ENCODE assay signal across 8 cellular contexts in the genomic region with DNA sequence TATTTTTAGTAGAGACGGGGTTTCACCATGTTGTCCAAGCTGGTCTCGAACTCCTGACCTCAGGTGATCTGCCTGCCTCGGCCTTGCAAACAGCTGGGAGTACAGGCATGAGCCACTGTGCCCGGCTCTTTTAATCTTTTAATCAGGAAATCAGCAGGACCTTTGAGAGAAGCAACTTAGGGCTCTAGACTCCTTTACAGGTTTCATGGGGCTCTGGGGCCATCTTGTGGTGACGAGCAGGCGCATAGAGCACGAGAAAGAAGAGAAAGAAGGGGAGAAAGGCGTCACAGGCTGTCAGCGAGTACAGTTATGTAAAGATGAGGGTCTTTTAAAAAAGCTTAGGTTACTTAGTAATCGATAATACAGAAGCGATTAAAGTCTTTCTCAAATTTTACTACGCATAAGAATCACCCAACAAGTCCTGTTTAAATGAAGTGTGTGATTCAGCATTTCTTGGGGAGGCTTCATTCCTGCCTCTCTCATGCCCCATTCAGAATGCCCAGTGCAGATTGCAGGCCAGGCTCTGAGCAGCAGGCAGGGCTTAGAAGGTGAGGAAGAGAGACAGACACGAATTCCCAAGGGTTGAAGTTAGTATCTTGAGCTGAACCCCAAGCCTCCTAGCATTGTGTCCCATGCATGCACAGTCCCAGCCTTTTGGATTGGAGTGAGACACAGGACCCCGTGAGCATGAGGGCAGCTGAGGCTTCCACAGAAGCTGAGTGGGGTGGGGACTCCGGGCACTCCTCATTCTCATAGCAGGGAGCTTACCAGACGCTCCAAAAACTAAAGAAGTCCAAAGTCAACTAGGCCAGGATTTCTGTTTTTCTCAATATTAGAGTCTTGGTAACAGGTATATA. TPM values are rescaled to one million over a fixed set of nuclear protein-coding genes. Genes with fewer than 3 reads are reported as not detected.
DNase-seq lines count a peak whose midpoint lies in the region; ATAC-seq and TF ChIP-seq lines count a peak whose summit lies in the region.

No MANE protein-coding gene starts in this region.

- H3K4me3 Mint-ChIP-seq in activated CD8-positive, alpha-beta T cell treated with anti-CD3 and anti-CD28 coated beads for 36 hours, result no peak overlapping the region

- H3K27ac ChIP-seq in epithelial cell of prostate (no peak overlapping the region), thyroid gland (peak overlapping the region; percentile 34 to 83 (median 54))

- intact Hi-C loops in activated CD8-positive, alpha-beta T cell treated with anti-CD3 and anti-CD28 coated beads for 36 hours (cut with micrococcal nuclease), result loop anchor here (5.0 kb wide), 1 partner anchor 111 kb away; no protein-coding TSS in a partner anchor
- intact Hi-C loops in thyroid gland (cut with DNase I), result loop anchor here (5.0 kb wide), 2 partner anchors 116 to 201 kb away; no protein-coding TSS in a partner anchor

- H3K36me3 Mint-ChIP-seq in activated CD8-positive, alpha-beta T cell treated with anti-CD3 and anti-CD28 coated beads for 36 hours (ENCODE audit: low read depth), result no peaks in the 10 kb centered on the region

- no peaks in the 10 kb centered on the region for H3K9me3 ChIP-seq in thyroid gland

- CTCF ChIA-PET in activated CD8-positive, alpha-beta T cell treated with anti-CD3 and anti-CD28 coated beads for 36 hours (lab: Charles Lee), result interaction anchor here (0.8 to 2.8 kb wide), 15 partner anchors 10 to 214 kb away, joined by 3 to 35 read pairs (median 4); no protein-coding TSS in a partner anchor

- H3K4me1 Mint-ChIP-seq in activated CD8-positive, alpha-beta T cell treated with anti-CD3 and anti-CD28 coated beads for 36 hours (ENCODE audit: low read depth), result no peaks in the 10 kb centered on the region

- peaks cover 26 to 41% of the 10 kb centered on the region in 2 donors for H3K4me1 ChIP-seq in thyroid gland

- whole genome bisulfite sequencing in thyroid gland, 2 donors, result 22 to 24% methylated on average over 16 of the region's 16 CpGs

- H3K4me3 ChIP-seq in thyroid gland (replicated peaks in 1 of 3), result no peak overlapping the region

- POLR2A ChIA-PET in activated CD8-positive, alpha-beta T cell treated with anti-CD3 and anti-CD28 coated beads for 36 hours (lab: Charles Lee), result no interaction called here

- H3K27ac Mint-ChIP-seq in activated CD8-positive, alpha-beta T cell treated with anti-CD3 and anti-CD28 coated beads for 36 hours, result no peak overlapping the region

- H3K27me3 Mint-ChIP-seq in activated CD8-positive, alpha-beta T cell treated with anti-CD3 and anti-CD28 coated beads for 36 hours, result peaks cover 10% of the 10 kb centered on the region

- TF ChIP-seq POLR2A in thyroid gland (IDR thresholded peaks at IDR 0.05), result no peak

- peaks cover 4% of the 10 kb centered on the region for H3K9me3 Mint-ChIP-seq in activated CD8-positive, alpha-beta T cell treated with anti-CD3 and anti-CD28 coated beads for 36 hours

- no peaks in the 10 kb centered on the region for H3K36me3 ChIP-seq in thyroid gland

- ATAC-seq in GM18909 (IDR thresholded peaks at IDR 0.05; ENCODE audit: poor library complexity, unreplicated experiment), result peak; percentile 82
- peak; percentile 88 for ATAC-seq in HG03354 (IDR thresholded peaks at IDR 0.05; ENCODE audit: poor library complexity, severe bottlenecking, unreplicated experiment)
- peak; percentile 74 for ATAC-seq in activated CD8-positive, alpha-beta T cell treated with anti-CD3 and anti-CD28 coated beads for 36 hours

- no peaks in the 10 kb centered on the region for H3K27me3 ChIP-seq in thyroid gland

- peak; percentile 65 for TF ChIP-seq CTCF in activated CD8-positive, alpha-beta T cell treated with anti-CD3 and anti-CD28 coated beads for 36 hours (IDR thresholded peaks at IDR 0.05)
- peak; percentile 36 to 96 (median 82) for TF ChIP-seq CTCF in thyroid gland (IDR thresholded peaks at IDR 0.05)

- DNase-seq in C1 segment of cervical spinal cord (lab: John Stamatoyannopoulos, UW), result peak in 10 of 14 donors; percentile 12 to 67 (median 36)
- peak; percentile 12 for DNase-seq in NCI-H526 treated with DMSO at 0.1 percent for 48 hours (lab: John Stamatoyannopoulos, UW)
- peak; percentile 72 for DNase-seq in activated CD8-positive, alpha-beta T cell treated with anti-CD3 and anti-CD28 coated beads for 36 hours
- DNase-seq in epithelial cell of prostate (ENCODE audit: low read depth, low spot score), result peak; percentile 6
- DNase-seq in mucosa of gallbladder (ENCODE audit: low spot score), result peak; percentile 68
- peak; percentile 77 to 80 for DNase-seq in thyroid gland

RNA-seq across cellular contexts. Expression of a gene that starts 23.6 kb away (rescaled TPM):
- 100 to 1,000 TPM; 217 to 219 TPM for total RNA-seq in activated CD8-positive, alpha-beta T cell treated with anti-CD3 and anti-CD28 coated beads for 36 hours
- 109 TPM for total RNA-seq in mucosa of gallbladder
- total RNA-seq in thyroid gland, result 100 to 1,000 TPM in 2 of 4 donors, 10 to 100 TPM in 2; 56.6 to 154 (median 115) TPM

Comparison
In these comparisons a context has a peak if more than half of its experiments do, and no peak if none do; other contexts are left out.
1. DNase-seq: peak in every context shown above with its lines; median percentile 78 in thyroid gland; 72 in activated CD8-positive, alpha-beta T cell treated with anti-CD3 and anti-CD28 coated beads for 36 hours; 68 in mucosa of gallbladder; 36 in C1 segment of cervical spinal cord; 12 in NCI-H526 treated with DMSO at 0.1 percent for 48 hours; 6 in epithelial cell of prostate.